In the genomic region with DNA sequence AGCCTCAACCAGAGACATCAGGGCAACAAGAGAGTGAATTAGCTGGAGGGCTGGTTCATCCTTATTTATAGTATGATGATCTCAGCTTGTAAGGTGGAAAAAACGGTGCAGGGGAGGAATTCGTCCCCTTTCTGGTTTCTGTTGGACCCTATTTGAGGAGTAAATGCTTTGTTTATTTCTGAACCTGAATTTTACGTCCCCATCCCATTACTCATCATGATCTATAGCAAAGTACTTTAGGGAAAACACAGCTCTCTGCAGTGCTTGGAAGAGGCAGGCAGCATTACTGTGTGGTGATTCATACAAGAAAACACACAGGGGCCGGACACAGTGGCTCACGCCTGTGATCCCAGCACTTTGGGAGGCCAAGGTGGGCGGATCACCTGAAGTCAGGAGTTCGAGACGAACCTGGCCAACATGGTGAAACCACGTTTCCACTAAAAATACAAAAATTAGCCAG, we compare ENCODE assay signal across 15 cellular contexts. TPM values are rescaled to one million over a fixed set of nuclear protein-coding genes. Genes with fewer than 3 reads are reported as not detected.
DNase-seq lines count a peak whose midpoint lies in the region; ATAC-seq, FAIRE-seq and TF ChIP-seq lines count a peak whose summit lies in the region.
"Had no signal": no experiment of that assay in that cellular context is flagged by ENCODE, and none has a peak within 500 bp of the region (broad histone marks: within the 10 kb centered on the region; RNA-seq: fewer than 3 reads in every experiment).

No MANE protein-coding gene starts in this region.

- H3K36me3 ChIP-seq in astrocyte (ENCODE audit: insufficient read depth, low read length) = no peaks in the 10 kb centered on the region
- H3K36me3 ChIP-seq: ovary had no signal

- no peaks in the 10 kb centered on the region for H3K79me2 ChIP-seq in astrocyte (ENCODE audit: insufficient read depth, low read length)

- peak overlapping the region; percentile 82 for H3K27ac ChIP-seq in astrocyte (ENCODE audit: low read depth, low read length)
- H3K27ac ChIP-seq: KMS-11, ovary, VCaP had no signal

- H3K4me3 ChIP-seq in HFF-Myc (replicated peaks; ENCODE audit: low read depth, low read length) = no peak overlapping the region
- no peak overlapping the region for H3K4me3 ChIP-seq in astrocyte (ENCODE audit: insufficient read depth, low read depth, low read length)
- H3K4me3 ChIP-seq: ovary had no signal

- no peaks in the 10 kb centered on the region for H3K27me3 ChIP-seq in astrocyte (ENCODE audit: insufficient read depth, low read length)
- H3K27me3 ChIP-seq: ovary had no signal

- peak overlapping the region; percentile 55 for H3K9ac ChIP-seq in astrocyte (ENCODE audit: low read length)
- H3K9ac ChIP-seq: KMS-11 had no signal

- no peak overlapping the region for H3K4me3 Mint-ChIP-seq in astrocyte (ENCODE audit: unreplicated experiment)
- H3K4me3 Mint-ChIP-seq: stimulated activated naive CD8-positive, alpha-beta T cell treated with anti-CD3 and anti-CD28 coated beads, Interleukin-15, Interleukin-2, amounts not matched to agents 100 ng/mL and 50 ng/mL, for 24 hours had no signal

- TF ChIP-seq CTCF in HFF-Myc (IDR thresholded peaks at IDR 0.05; ENCODE audit: low read depth, low read length, missing control alignments) (no peak), astrocyte (IDR thresholded peaks at IDR 0.05; ENCODE audit: insufficient read depth, low read depth, low read length) (no peak)

- peak; percentile 92 for FAIRE-seq in astrocyte (lab: Jason Lieb, UNC)

- H4K20me1 ChIP-seq in astrocyte (ENCODE audit: insufficient read depth, low read length) = no peaks in the 10 kb centered on the region

- H3K36me3 Mint-ChIP-seq in astrocyte (ENCODE audit: low read depth, unreplicated experiment) = no peaks in the 10 kb centered on the region

- H3K4me1 ChIP-seq in astrocyte (ENCODE audit: insufficient read depth, low read length) = peaks cover 9% of the 10 kb centered on the region

- peak overlapping the region; percentile 54 for H3K27ac Mint-ChIP-seq in astrocyte (ENCODE audit: unreplicated experiment)
- H3K27ac Mint-ChIP-seq: stimulated activated naive CD8-positive, alpha-beta T cell treated with anti-CD3 and anti-CD28 coated beads, Interleukin-15, Interleukin-2, amounts not matched to agents 100 ng/mL and 50 ng/mL, for 24 hours had no signal

- no peak overlapping the region for H2AFZ ChIP-seq in astrocyte (ENCODE audit: low read depth, low read length)

- peaks cover 2% of the 10 kb centered on the region for H3K27me3 Mint-ChIP-seq in astrocyte (ENCODE audit: low read depth, unreplicated experiment)

- peak; percentile 69 for DNase-seq in 8988T
- DNase-seq in HFF-Myc (ENCODE audit: extremely low read depth, low read depth) = peak; percentile 52
- peak; percentile 99 for DNase-seq in astrocyte (ENCODE audit: low read depth)
- peak; percentile 95 for DNase-seq in islet precursor cell
- no peak for DNase-seq in NCI-H345 (lab: John Stamatoyannopoulos, UW)
- DNase-seq in effector CD4-positive, alpha-beta T cell = no peak
- no peak for DNase-seq in pons (ENCODE audit: low spot score)
- DNase-seq: left colon, NCI-H2171 treated with DMSO at 0.1 percent for 48 hours, ovary had no signal

- H3K4me2 ChIP-seq in astrocyte (ENCODE audit: low read length) = peak overlapping the region; percentile 65
- H3K4me2 ChIP-seq: KMS-11 had no signal

- no peak for ATAC-seq in HG03045 (IDR thresholded peaks at IDR 0.05; ENCODE audit: unreplicated experiment)
- ATAC-seq: esophagus mucosa, left colon had no signal

- no peaks in the 10 kb centered on the region for H3K9me3 ChIP-seq in astrocyte (ENCODE audit: insufficient read depth, low read depth, low read length)
- H3K9me3 ChIP-seq: ovary had no signal

- H3K4me1 Mint-ChIP-seq in astrocyte (ENCODE audit: low read depth, unreplicated experiment) = peaks cover 15% of the 10 kb centered on the region

- H3K9me3 Mint-ChIP-seq in astrocyte (ENCODE audit: unreplicated experiment) = peaks cover 4% of the 10 kb centered on the region
- H3K9me3 Mint-ChIP-seq: stimulated activated naive CD8-positive, alpha-beta T cell treated with anti-CD3 and anti-CD28 coated beads, Interleukin-15, Interleukin-2, amounts not matched to agents 100 ng/mL and 50 ng/mL, for 24 hours had no signal

RNA-seq across cellular contexts. Expression of a gene that starts 8.0 kb away (rescaled TPM):
- 1.1 and 3.3 TPM in 2 replicates for total RNA-seq in astrocyte

RNA-seq across cellular contexts. Expression of a gene that starts 58.1 kb away (rescaled TPM):
- total RNA-seq in astrocyte = 3.5 and 3.7 TPM in 2 replicates

Comparison
In these comparisons a context has a peak if more than half of its experiments do, and no peak if none do; other contexts are left out.
1. DNase-seq: peak in 8988T (single experiment), HFF-Myc (single experiment), astrocyte (single experiment) and islet precursor cell (single experiment); none in NCI-H345 (single experiment), effector CD4-positive, alpha-beta T cell (single experiment) and pons (single experiment).